19 cellular contexts compared by ENCODE assay signal in genomic region chr7:28592861-28593260, GRCh38.
"Had no signal": no experiment of that assay in that cellular context is flagged by ENCODE, and none has a peak within 500 bp of the region (broad histone marks: within the 10 kb centered on the region; RNA-seq: fewer than 3 reads in every experiment).

No MANE protein-coding gene starts in this region.

- H3K9ac ChIP-seq: parathyroid adenoma had no signal

- H3K36me3 ChIP-seq: left ventricle myocardium inferior, lower lobe of right lung, prostate gland, right lobe of liver, tibial artery, upper lobe of right lung had no signal

- H3K4me1 ChIP-seq: lower lobe of right lung, parathyroid adenoma, prostate gland, right lobe of liver, upper lobe of right lung had no signal

- H2AFZ ChIP-seq: hepatocyte, parathyroid adenoma had no signal

- H3K9me3 ChIP-seq: left ventricle myocardium inferior, lower lobe of right lung, prostate gland, right lobe of liver, tibial artery, upper lobe of right lung had no signal

- H3K4me2 ChIP-seq: hepatocyte had no signal

- H3K27ac ChIP-seq: coronary artery, hepatocyte, left ventricle myocardium inferior, lower lobe of right lung, parathyroid adenoma, prostate gland, right lobe of liver, tibial artery, upper lobe of right lung had no signal

- DNase-seq: effector CD4-positive, alpha-beta T cell; foreskin melanocyte; head of caudate nucleus; kidney; left cardiac atrium; left ventricle myocardium inferior; lower lobe of right lung; midbrain; right lobe of liver; stimulated activated CD4-positive, alpha-beta T cell treated with anti-CD3 and anti-CD28 coated beads, Interleukin-4, amount 100 ng/mL, for 1 hour; stimulated activated CD8-positive, alpha-beta memory T cell treated with anti-CD3 and anti-CD28 coated beads, Interleukin-4, amount 100 ng/mL, for 48 hours; tibial artery; upper lobe of right lung had no signal

- FAIRE-seq: kidney had no signal

- ATAC-seq: left cardiac atrium; lower lobe of right lung; natural killer cell treated with Interleukin-12 subunit alpha and Interleukin-12 subunit beta and Interleukin-15 and Interleukin-18, amount 100 ng/mL, for 72 hours; right lobe of liver; stimulated activated memory B cell treated with anti-CD40 and anti-IgM and Interleukin-4, amounts not matched to agents 10 μg/mL and 1 μg/mL and 100 μg/mL, for 72 hours; upper lobe of right lung had no signal

- H3K27me3 ChIP-seq: hepatocyte, tibial artery, upper lobe of right lung had no signal

- H3K79me2 ChIP-seq: hepatocyte, parathyroid adenoma had no signal

- H3K4me3 ChIP-seq: coronary artery, hepatocyte, left ventricle myocardium inferior, lower lobe of right lung, prostate gland, right lobe of liver, tibial artery, upper lobe of right lung had no signal
